ENCODE assay signal across 1 cellular context in genomic region chr19:44799627-44800257, GRCh38.
TF ChIP-seq lines count a peak whose summit lies in the region.

No MANE protein-coding gene starts in this region.

TF ChIP-seq in H1, 55 proteins besides CTCF, POLR2A, EP300 and RAD21:
- TF ChIP-seq EGR1 (IDR thresholded peaks at IDR 0.05; ENCODE audit: borderline replicate concordance, low read depth, low read length) (no peak), CTBP2 (IDR thresholded peaks at IDR 0.05; ENCODE audit: borderline replicate concordance, insufficient read depth, insufficient read length, low read length) (no peak), CHD2 (IDR thresholded peaks at IDR 0.05; ENCODE audit: low read length) (no peak), TAF7 (optimal IDR thresholded peaks at IDR 0.05; ENCODE audit: borderline replicate concordance, low read depth, low read length) (no peak), RNF2 (IDR thresholded peaks at IDR 0.05; ENCODE audit: borderline replicate concordance, low read depth, low read length, missing control alignments, poor library complexity, severe bottlenecking) (no peak), SP2 (IDR thresholded peaks at IDR 0.05; ENCODE audit: low read length) (no peak), CEBPB (IDR thresholded peaks at IDR 0.05; ENCODE audit: low read depth, low read length) (no peak), TBP (IDR thresholded peaks at IDR 0.05; ENCODE audit: low read depth, low read length) (no peak), ATF2 (IDR thresholded peaks at IDR 0.05; ENCODE audit: low read length) (no peak), SUZ12 (IDR thresholded peaks at IDR 0.05; ENCODE audit: low read length) (no peak), TEAD4 (IDR thresholded peaks at IDR 0.05; ENCODE audit: low read depth, low read length) (no peak), BCL11A (IDR thresholded peaks at IDR 0.05; ENCODE audit: low read depth in 2 of 2, low read length in 2 of 2) (no peak), YY1 (IDR thresholded peaks at IDR 0.05; ENCODE audit: low read depth, low read length) (no peak), CBX8 (IDR thresholded peaks at IDR 0.05; ENCODE audit: borderline replicate concordance, low read depth, low read length) (no peak), CHD1 (IDR thresholded peaks at IDR 0.05; ENCODE audit: low read depth, low read length) (no peak), SIN3A (conservative IDR thresholded peaks at IDR 0.05 in 1 of 2, IDR thresholded peaks at IDR 0.05 in 1 of 2; ENCODE audit: low read depth in 1 of 2, low read length in 2 of 2) (no peak), GABPA (IDR thresholded peaks at IDR 0.05; ENCODE audit: borderline replicate concordance, insufficient read depth, low read length) (no peak)
